ENCODE assay signal across 8 cellular contexts in the genomic region with DNA sequence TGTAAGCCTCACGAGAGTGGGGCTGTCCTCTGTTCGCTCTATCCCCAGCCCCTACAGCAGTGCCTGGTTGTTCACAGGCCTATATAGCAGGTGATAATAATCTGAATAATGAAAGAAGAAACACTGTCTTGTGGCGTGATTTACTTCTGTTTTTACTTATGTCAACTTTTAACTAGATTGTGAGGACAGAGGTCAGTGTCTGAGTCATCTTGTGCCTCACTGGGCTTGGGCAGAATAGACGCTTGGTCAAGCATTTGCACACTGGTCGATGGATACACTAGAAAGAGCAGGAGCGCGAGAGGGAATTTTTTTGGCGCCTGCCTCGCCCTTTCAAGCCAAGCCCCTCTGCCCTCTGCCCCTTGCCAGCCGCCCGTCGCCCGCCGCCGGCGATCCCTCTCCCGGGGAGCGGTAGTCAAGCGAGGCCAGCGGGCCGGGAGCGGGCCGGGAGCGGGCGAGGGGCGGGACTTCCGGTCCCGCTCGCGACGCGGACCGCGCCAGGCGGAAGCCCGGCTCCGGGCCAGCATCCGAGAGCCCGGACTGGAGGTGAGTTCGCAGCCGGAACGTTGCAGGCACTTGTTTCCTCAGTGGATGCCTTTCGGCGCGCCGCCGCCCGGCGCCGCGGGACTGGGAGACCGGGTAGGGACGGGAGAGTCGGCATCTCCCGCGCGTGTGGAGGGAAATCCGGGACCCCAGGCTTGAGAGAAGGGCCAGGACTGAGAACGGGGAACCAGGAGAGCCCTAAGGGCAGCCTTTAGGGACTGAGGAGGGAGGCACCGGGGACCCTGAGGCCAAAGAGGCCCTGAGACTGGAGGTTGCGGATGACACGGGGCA. TPM values are rescaled to one million over a fixed set of nuclear protein-coding genes. Genes with fewer than 3 reads are reported as not detected.
DNase-seq lines count a peak whose midpoint lies in the region; ATAC-seq, FAIRE-seq and TF ChIP-seq lines count a peak whose summit lies in the region.

A gene with protein sequence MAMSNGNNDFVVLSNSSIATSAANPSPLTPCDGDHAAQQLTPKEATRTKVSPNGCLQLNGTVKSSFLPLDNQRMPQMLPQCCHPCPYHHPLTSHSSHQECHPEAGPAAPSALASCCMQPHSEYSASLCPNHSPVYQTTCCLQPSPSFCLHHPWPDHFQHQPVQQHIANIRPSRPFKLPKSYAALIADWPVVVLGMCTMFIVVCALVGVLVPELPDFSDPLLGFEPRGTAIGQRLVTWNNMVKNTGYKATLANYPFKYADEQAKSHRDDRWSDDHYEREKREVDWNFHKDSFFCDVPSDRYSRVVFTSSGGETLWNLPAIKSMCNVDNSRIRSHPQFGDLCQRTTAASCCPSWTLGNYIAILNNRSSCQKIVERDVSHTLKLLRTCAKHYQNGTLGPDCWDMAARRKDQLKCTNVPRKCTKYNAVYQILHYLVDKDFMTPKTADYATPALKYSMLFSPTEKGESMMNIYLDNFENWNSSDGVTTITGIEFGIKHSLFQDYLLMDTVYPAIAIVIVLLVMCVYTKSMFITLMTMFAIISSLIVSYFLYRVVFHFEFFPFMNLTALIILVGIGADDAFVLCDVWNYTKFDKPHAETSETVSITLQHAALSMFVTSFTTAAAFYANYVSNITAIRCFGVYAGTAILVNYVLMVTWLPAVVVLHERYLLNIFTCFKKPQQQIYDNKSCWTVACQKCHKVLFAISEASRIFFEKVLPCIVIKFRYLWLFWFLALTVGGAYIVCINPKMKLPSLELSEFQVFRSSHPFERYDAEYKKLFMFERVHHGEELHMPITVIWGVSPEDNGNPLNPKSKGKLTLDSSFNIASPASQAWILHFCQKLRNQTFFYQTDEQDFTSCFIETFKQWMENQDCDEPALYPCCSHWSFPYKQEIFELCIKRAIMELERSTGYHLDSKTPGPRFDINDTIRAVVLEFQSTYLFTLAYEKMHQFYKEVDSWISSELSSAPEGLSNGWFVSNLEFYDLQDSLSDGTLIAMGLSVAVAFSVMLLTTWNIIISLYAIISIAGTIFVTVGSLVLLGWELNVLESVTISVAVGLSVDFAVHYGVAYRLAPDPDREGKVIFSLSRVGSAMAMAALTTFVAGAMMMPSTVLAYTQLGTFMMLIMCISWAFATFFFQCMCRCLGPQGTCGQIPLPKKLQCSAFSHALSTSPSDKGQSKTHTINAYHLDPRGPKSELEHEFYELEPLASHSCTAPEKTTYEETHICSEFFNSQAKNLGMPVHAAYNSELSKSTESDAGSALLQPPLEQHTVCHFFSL (N-terminal part only) (plus strand): TSS at position 504 of the 831 bp plus-strand sequence. CDS start 127,785 bp downstream, outside the sequence.

- WGBS in esophagus squamous epithelium, 2 donors, result 5 to 10% methylated on average over 13 to 26 of the region's 62 CpGs

- H3K27me3 ChIP-seq in esophagus squamous epithelium (no peaks in the 10 kb centered on the region), muscle layer of duodenum (ENCODE audit: low read depth, low read length) (no peaks in the 10 kb centered on the region)

- no peaks in the 10 kb centered on the region for H3K9me2 ChIP-seq in OCI-LY7 (ENCODE audit: insufficient read depth, low read length)

- H4K20me1 ChIP-seq in OCI-LY7 (ENCODE audit: insufficient read depth, low read length), result no peaks in the 10 kb centered on the region

- H3K36me3 ChIP-seq in OCI-LY7 (ENCODE audit: insufficient read depth, low read length) (no peaks in the 10 kb centered on the region), esophagus squamous epithelium (no peaks in the 10 kb centered on the region), muscle layer of duodenum (ENCODE audit: control insufficient read depth in 1 of 2, insufficient read depth in 2 of 2, low read length in 2 of 2) (peaks cover 0 to 8% of the 10 kb centered on the region in 2 donors)

- peak within 1 kb of the TSS; percentile 86 to 88 for H3K4me3 Mint-ChIP-seq in activated T-cell treated with anti-CD3 and anti-CD28 coated beads, Interleukin-2, amount 50 U/mL, for 72 hours

- no peak for FAIRE-seq in HTR-8/SVneo (lab: Jason Lieb, UNC)

- H3K9me3 Mint-ChIP-seq in activated T-cell treated with anti-CD3 and anti-CD28 coated beads, Interleukin-2, amount 50 U/mL, for 72 hours, result peaks cover 2 to 3% of the 10 kb centered on the region in 2 donors

- H3K4me1 ChIP-seq in OCI-LY7 (ENCODE audit: insufficient read depth, low read length, poor library complexity, severe bottlenecking) (peaks cover 16% of the 10 kb centered on the region), esophagus squamous epithelium (peaks cover 0 to 35% (median 11%) of the 10 kb centered on the region in 3 donors), muscle layer of duodenum (ENCODE audit: control insufficient read depth in 1 of 2, insufficient read depth in 2 of 2, low read length in 2 of 2) (peaks cover 0 to 16% of the 10 kb centered on the region in 2 donors)

- no peaks in the 10 kb centered on the region for H3K27me3 Mint-ChIP-seq in activated T-cell treated with anti-CD3 and anti-CD28 coated beads, Interleukin-2, amount 50 U/mL, for 72 hours (ENCODE audit: low read depth)

- TF ChIP-seq POLR2A in esophagus squamous epithelium (IDR thresholded peaks at IDR 0.05), result peak in 2 of 4 donors; percentile 26 to 57

- BruUV-seq in OCI-LY7 (replicated peaks; lab: Mats Ljungman, UMichigan), result no TSS peak

- no peak for TF ChIP-seq CTCF in OCI-LY7 (conservative IDR thresholded peaks at IDR 0.05; ENCODE audit: low read length)
- no peak for TF ChIP-seq CTCF in esophagus squamous epithelium (IDR thresholded peaks at IDR 0.05)

- H3K4me1 Mint-ChIP-seq in activated T-cell treated with anti-CD3 and anti-CD28 coated beads, Interleukin-2, amount 50 U/mL, for 72 hours (ENCODE audit: low read depth), result peaks cover 26% of the 10 kb centered on the region

- no peaks in the 10 kb centered on the region for H3K9me3 ChIP-seq in OCI-LY7 (ENCODE audit: low read length)
- no peaks in the 10 kb centered on the region for H3K9me3 ChIP-seq in esophagus squamous epithelium
- H3K9me3 ChIP-seq in muscle layer of duodenum (ENCODE audit: control insufficient read depth in 1 of 2, low read length in 2 of 2), result no peaks in the 10 kb centered on the region

- POLR2A ChIA-PET in OCI-LY7 (lab: Charles Lee), result interaction anchor here (0.6 kb wide), 1 partner anchor 1036 kb away, joined by 3 read pairs; no protein-coding TSS in a partner anchor

- peak within 1 kb of the TSS; percentile 100 for H2AFZ ChIP-seq in OCI-LY7 (ENCODE audit: low read length)

- intact Hi-C loops in OCI-LY7 (cut with micrococcal nuclease; ENCODE audit: unreplicated experiment) (loop anchor here (5.0 kb wide), 1 partner anchor 77 kb away; a partner anchor contains a TSS), esophagus squamous epithelium (cut with DNase I) (no loop called here)

- peak within 1 kb of the TSS; percentile 77 for H3K4me3 ChIP-seq in OCI-LY7 (ENCODE audit: low read depth, low read length, poor library complexity, severe bottlenecking)
- H3K4me3 ChIP-seq in esophagus squamous epithelium, result peak within 1 kb of the TSS; percentile 63 to 82 (median 78)
- H3K4me3 ChIP-seq in muscle layer of duodenum (ENCODE audit: low read depth in 1 of 2, low read length in 2 of 2), result peak within 1 kb of the TSS; percentile 78 to 91

- CTCF ChIA-PET in OCI-LY7 (lab: Charles Lee; ENCODE audit: unreplicated experiment), result no interaction called here

- DNase-seq in D341Med (ENCODE audit: low spot score) (peak; percentile 97), HTR-8/SVneo (ENCODE audit: insufficient read length, low spot score) (peak; percentile 84), OCI-LY7 (ENCODE audit: low spot score) (peak; percentile 83), esophagus squamous epithelium (lab: John Stamatoyannopoulos, UW) (no peak)
- DNase-seq in activated T-cell treated with anti-CD3 and anti-CD28 coated beads, Interleukin-2, amount 50 U/mL, for 72 hours, result peak; percentile 77 to 80
- DNase-seq in stimulated activated CD8-positive, alpha-beta memory T cell treated with anti-CD3 and anti-CD28 coated beads, Interleukin-7, amount 100 ng/mL, for 4 hours (ENCODE audit: low read depth in 2 of 2), result peak; percentile 34 to 63

- no peaks in the 10 kb centered on the region for H3K36me3 Mint-ChIP-seq in activated T-cell treated with anti-CD3 and anti-CD28 coated beads, Interleukin-2, amount 50 U/mL, for 72 hours (ENCODE audit: insufficient read depth in 2 of 2)

- H3K27ac ChIP-seq in OCI-LY7 (ENCODE audit: low read depth, low read length, poor library complexity, severe bottlenecking) (peak within 1 kb of the TSS; percentile 22), esophagus squamous epithelium (peak within 1 kb of the TSS; percentile 88 to 94 (median 91)), muscle layer of duodenum (ENCODE audit: low read length) (peak within 1 kb of the TSS; percentile 85)

- peak within 1 kb of the TSS; percentile 76 for H3K4me2 ChIP-seq in OCI-LY7 (ENCODE audit: low read length)

- peak within 1 kb of the TSS; percentile 88 for H3K27ac Mint-ChIP-seq in activated T-cell treated with anti-CD3 and anti-CD28 coated beads, Interleukin-2, amount 50 U/mL, for 72 hours

- no peaks in the 10 kb centered on the region; the same call in none of the 2 replicates for H3K79me2 ChIP-seq in OCI-LY7 (ENCODE audit: insufficient read depth, low read depth, low read length)

- peak; percentile 88 for ATAC-seq in GM21367 (IDR thresholded peaks at IDR 0.05; ENCODE audit: unreplicated experiment)
- peak; percentile 91 to 94 for ATAC-seq in activated T-cell treated with anti-CD3 and anti-CD28 coated beads, Interleukin-2, amount 50 U/mL, for 72 hours (replicated peaks in 1 of 2)

RNA-seq across cellular contexts. Expression of the gene that starts here (rescaled TPM):
- total RNA-seq in OCI-LY7 (2014; rRNA removed; shearing (Covaris generic)), result 1.1 and 1.2 TPM in 2 replicates
- total RNA-seq in OCI-LY7 (2022), result 0.48 and 0.89 TPM in 2 replicates
- total RNA-seq in activated T-cell treated with anti-CD3 and anti-CD28 coated beads, Interleukin-2, amount 50 U/mL, for 72 hours, result 1 to 10 TPM; 2.4 to 3.3 TPM
- 1 to 10 TPM; 1.8 to 6.7 (median 3.8) TPM for total RNA-seq in esophagus squamous epithelium

Comparison
In these comparisons a context has a peak if more than half of its experiments do, and no peak if none do; other contexts are left out.
1. H3K27ac ChIP-seq: peak in every context shown above with its lines; median percentile 91 in esophagus squamous epithelium; 85 in muscle layer of duodenum; 22 in OCI-LY7.